ENCODE assay signal across 8 cellular contexts in genomic region chr14:47917344-47917954, GRCh38.
DNase-seq lines count a peak whose midpoint lies in the region; ATAC-seq and TF ChIP-seq lines count a peak whose summit lies in the region.

No MANE protein-coding gene starts in this region.

- DNase-seq in ELF-1 (ENCODE audit: low read depth, low spot score) (peak; percentile 38), KBM-7 (peak; percentile 68), WERI-Rb-1 (peak; percentile 45), left kidney (ENCODE audit: low read depth, low spot score) (peak; percentile 71), cortex of kidney (lab: John Stamatoyannopoulos, UW) (no peak), GOT3 (lab: John Stamatoyannopoulos, UW) (no peak)

- H3K36me3 ChIP-seq in WERI-Rb-1, result no peaks in the 10 kb centered on the region

- no peaks in the 10 kb centered on the region for H3K9me3 ChIP-seq in WERI-Rb-1 (ENCODE audit: severe bottlenecking)

- peak; percentile 31; the same call in 1 of the 2 replicates for TF ChIP-seq CTCF in WERI-Rb-1 (IDR thresholded peaks at IDR 0.05; ENCODE audit: low read depth, low read length)

- ATAC-seq in GM21526 (IDR thresholded peaks at IDR 0.05; ENCODE audit: low FRiP score, unreplicated experiment) (no peak), HG03571 (IDR thresholded peaks at IDR 0.05; ENCODE audit: unreplicated experiment) (no peak)

- H3K27me3 ChIP-seq in WERI-Rb-1 (ENCODE audit: insufficient read depth, low read depth, severe bottlenecking), result no peaks in the 10 kb centered on the region

- in situ Hi-C loops in KBM-7 (cut with MboI; ENCODE audit: low pct_unique_long_range_greater_than_20kb, low sequenced_read_pairs), result no loop called here

- no peak overlapping the region for H3K27ac ChIP-seq in WERI-Rb-1

- no peak overlapping the region for H3K4me3 ChIP-seq in WERI-Rb-1 (ENCODE audit: low read depth, low read length)

Comparison
In these comparisons a context has a peak if more than half of its experiments do, and no peak if none do; other contexts are left out.
1. DNase-seq: peak in ELF-1 (single experiment), KBM-7 (single experiment), WERI-Rb-1 (single experiment) and left kidney (single experiment); none in cortex of kidney (single experiment) and GOT3 (single experiment).